Comparison of ENCODE assay signal across 8 cellular contexts in genomic region chr15:30195355-30196006, GRCh38.
DNase-seq lines count a peak whose midpoint lies in the region; ATAC-seq and TF ChIP-seq lines count a peak whose summit lies in the region.
"Not testable (repeated sequence)": the region's sequence is repeated elsewhere in the genome, so short reads cannot be mapped to it uniquely, and the experiment has no call there.

No MANE protein-coding gene starts in this region.

- peak; percentile 11 for ATAC-seq in activated CD8-positive, alpha-beta T cell treated with anti-CD3 and anti-CD28 coated beads for 36 hours

- POLR2A ChIA-PET in activated CD8-positive, alpha-beta T cell treated with anti-CD3 and anti-CD28 coated beads for 36 hours (lab: Charles Lee): not testable (repeated sequence)

- WGBS in testis, 2 donors: no CpG with 5 or more reads among the region's 41 CpGs

- not testable (repeated sequence) for H3K36me3 ChIP-seq in BLaER1 treated with 17β-estradiol and CSF1 and Interleukin-3, amounts not matched to agents 10 nM and 100 nM; neural cell (ENCODE audit: insufficient read depth, low read length); testis (ENCODE audit: low read depth, missing control alignments)

- intact Hi-C loops in activated CD8-positive, alpha-beta T cell treated with anti-CD3 and anti-CD28 coated beads for 36 hours (cut with micrococcal nuclease); testis (cut with DNase I; ENCODE audit: low total_unique reads): not testable (repeated sequence)

- H3K4me1 Mint-ChIP-seq in activated CD8-positive, alpha-beta T cell treated with anti-CD3 and anti-CD28 coated beads for 36 hours (ENCODE audit: low read depth): not testable (repeated sequence)

- not testable (repeated sequence) for TF ChIP-seq RAD21 in neural cell (conservative IDR thresholded peaks at IDR 0.05)

- not testable (repeated sequence) for H3K36me3 Mint-ChIP-seq in activated CD8-positive, alpha-beta T cell treated with anti-CD3 and anti-CD28 coated beads for 36 hours (ENCODE audit: low read depth)

- not testable (repeated sequence) for TF ChIP-seq CTCF in NB4 (IDR thresholded peaks at IDR 0.05; ENCODE audit: low read depth, low read length); activated CD8-positive, alpha-beta T cell treated with anti-CD3 and anti-CD28 coated beads for 36 hours (IDR thresholded peaks at IDR 0.05); neural cell (IDR thresholded peaks at IDR 0.05; ENCODE audit: poor library complexity, severe bottlenecking); testis (IDR thresholded peaks at IDR 0.05)

- CTCF ChIA-PET in activated CD8-positive, alpha-beta T cell treated with anti-CD3 and anti-CD28 coated beads for 36 hours (lab: Charles Lee): not testable (repeated sequence)

- H3K4me1 ChIP-seq in BLaER1 treated with 17β-estradiol and CSF1 and Interleukin-3, amounts not matched to agents 10 nM and 100 nM; testis: not testable (repeated sequence)

- TF ChIP-seq EP300 in neural cell (conservative IDR thresholded peaks at IDR 0.05; ENCODE audit: poor library complexity, severe bottlenecking): not testable (repeated sequence)

- H4K20me1 ChIP-seq in BLaER1 treated with 17β-estradiol and CSF1 and Interleukin-3, amounts not matched to agents 10 nM and 100 nM; neural cell (ENCODE audit: insufficient read depth): not testable (repeated sequence)

- TF ChIP-seq POLR2A in NB4 (IDR thresholded peaks at IDR 0.05; ENCODE audit: extremely low read depth, insufficient read length); testis (IDR thresholded peaks at IDR 0.05): not testable (repeated sequence)

- H3K9me3 ChIP-seq in BLaER1 treated with 17β-estradiol and CSF1 and Interleukin-3, amounts not matched to agents 10 nM and 100 nM (replicated peaks in 1 of 11); neural cell (ENCODE audit: low read length); testis: not testable (repeated sequence)

- H3K27me3 Mint-ChIP-seq in activated CD8-positive, alpha-beta T cell treated with anti-CD3 and anti-CD28 coated beads for 36 hours: not testable (repeated sequence)

- peak overlapping the region; percentile 44 to 68 (median 60) for H3K4me3 ChIP-seq in BLaER1 treated with 17β-estradiol and CSF1 and Interleukin-3, amounts not matched to agents 10 nM and 100 nM
- not testable (repeated sequence) for H3K4me3 ChIP-seq in NB4 (ENCODE audit: low read depth, low read length)
- peak overlapping the region; percentile 39 for H3K4me3 ChIP-seq in neural cell (ENCODE audit: low read length)
- H3K4me3 ChIP-seq in testis: peak overlapping the region; percentile 31 to 57

- H3K9me2 ChIP-seq in neural cell (ENCODE audit: insufficient read depth, low read length): not testable (repeated sequence)

- H3K9ac ChIP-seq in BLaER1 treated with 17β-estradiol and CSF1 and Interleukin-3, amounts not matched to agents 10 nM and 100 nM: peak overlapping the region in 8 of 11 experiments; percentile 61 to 75 (median 70); a peak in 14 of 22 replicates
- not testable (repeated sequence) for H3K9ac ChIP-seq in neural cell (ENCODE audit: low read length)

- DNase-seq in NB4 (ENCODE audit: low read depth) (peak; percentile 0), astrocyte of the hippocampus (ENCODE audit: low read depth, low spot score) (peak; percentile 2), glomerular visceral epithelial cell (ENCODE audit: extremely low spot score) (peak; percentile 2), islet precursor cell (peak; percentile 87)
- peak; percentile 29 for DNase-seq in activated CD8-positive, alpha-beta T cell treated with anti-CD3 and anti-CD28 coated beads for 36 hours
- DNase-seq in testis: not testable (repeated sequence)

- not testable (repeated sequence) for H3K79me2 ChIP-seq in neural cell (replicated peaks; ENCODE audit: insufficient read depth, low read length)

- peak overlapping the region; percentile 41 to 81 (median 61); a peak in 16 of 22 replicates for H3K4me2 ChIP-seq in BLaER1 treated with 17β-estradiol and CSF1 and Interleukin-3, amounts not matched to agents 10 nM and 100 nM
- H3K4me2 ChIP-seq in neural cell (ENCODE audit: low read length): not testable (repeated sequence)

- not testable (repeated sequence) for H3F3A ChIP-seq in neural cell (ENCODE audit: insufficient read depth, low read length, poor library complexity, severe bottlenecking)

- H3K27ac Mint-ChIP-seq in activated CD8-positive, alpha-beta T cell treated with anti-CD3 and anti-CD28 coated beads for 36 hours: not testable (repeated sequence)

- H3K9me3 Mint-ChIP-seq in activated CD8-positive, alpha-beta T cell treated with anti-CD3 and anti-CD28 coated beads for 36 hours: not testable (repeated sequence)

- H3K27ac ChIP-seq in BLaER1 treated with 17β-estradiol and CSF1 and Interleukin-3, amounts not matched to agents 10 nM and 100 nM: peak overlapping the region in 6 of 11 experiments; percentile 44 to 59 (median 50); a peak in 4 of 22 replicates
- not testable (repeated sequence) for H3K27ac ChIP-seq in neural cell (ENCODE audit: low read length); testis

- not testable (repeated sequence) for H2AFZ ChIP-seq in neural cell (ENCODE audit: low read depth, low read length)

- peaks cover 4 to 17% (median 9%) of the 10 kb centered on the region in 11 experiments; a peak in 19 of 22 replicates for H3K27me3 ChIP-seq in BLaER1 treated with 17β-estradiol and CSF1 and Interleukin-3, amounts not matched to agents 10 nM and 100 nM
- H3K27me3 ChIP-seq in neural cell (ENCODE audit: insufficient read depth, low read depth, low read length); testis: not testable (repeated sequence)

- H3K4me3 Mint-ChIP-seq in activated CD8-positive, alpha-beta T cell treated with anti-CD3 and anti-CD28 coated beads for 36 hours: not testable (repeated sequence)
